In the genomic region with DNA sequence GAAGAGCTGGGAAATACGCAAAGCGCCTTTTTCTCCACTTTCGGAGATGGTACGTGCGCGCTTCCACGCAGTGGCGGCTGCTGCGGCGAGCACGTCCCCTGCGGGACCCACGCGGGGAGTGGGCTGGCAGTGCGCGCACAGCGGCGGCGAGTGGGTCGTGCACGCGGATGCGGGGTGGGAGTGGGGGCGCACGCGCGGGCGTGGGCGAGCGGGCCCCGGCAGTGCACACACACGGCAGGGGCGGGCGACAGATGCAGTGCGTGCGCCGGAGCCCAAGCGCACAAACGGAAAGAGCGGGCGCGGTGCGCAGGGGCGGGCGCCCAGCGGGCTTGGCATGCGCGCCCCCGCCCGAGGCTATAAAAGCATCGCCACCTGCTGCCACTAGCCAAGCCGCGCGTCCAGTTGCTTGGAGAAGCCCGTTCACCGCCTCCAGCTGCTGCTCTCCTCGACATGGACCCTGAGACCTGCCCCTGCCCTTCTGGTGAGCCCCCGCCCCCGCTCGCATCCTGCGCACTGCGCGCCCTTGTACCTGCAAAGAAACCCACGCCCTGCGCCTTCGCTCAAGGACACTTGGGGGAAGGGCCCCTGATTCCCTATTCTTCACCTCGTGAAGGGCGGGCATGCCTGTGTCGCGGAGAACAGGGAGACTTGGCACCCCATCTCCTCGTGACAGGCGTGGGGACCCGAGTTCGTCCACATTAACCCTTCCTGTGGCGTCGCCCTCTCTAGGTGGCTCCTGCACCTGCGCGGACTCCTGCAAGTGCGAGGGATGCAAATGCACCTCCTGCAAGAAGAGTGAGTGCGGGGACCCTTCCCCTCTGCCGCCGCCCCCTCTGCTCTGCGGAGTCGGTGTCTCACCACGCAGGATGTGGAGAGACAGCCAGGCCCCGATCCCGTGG, we compare ENCODE assay signal across 8 cellular contexts. TPM values are rescaled to one million over a fixed set of nuclear protein-coding genes. Genes with fewer than 3 reads are reported as not detected.
A peak's percentile ranks its signal among the peaks of the same experiment; 100 is the strongest.
DNase-seq lines count a peak whose midpoint lies in the region; ATAC-seq, FAIRE-seq and TF ChIP-seq lines count a peak whose summit lies in the region.

A gene (plus strand): TSS at position 388 of the 899 bp plus-strand sequence. CDS start 63 bp downstream, at position 451.

- no peak for ATAC-seq in K562
- ATAC-seq in GM21825 (IDR thresholded peaks at IDR 0.05; ENCODE audit: unreplicated experiment): no peak

- POLR2A ChIA-PET in K562 (lab: Yijun Ruan, JAX): no interaction called here

- intact Hi-C loops in K562 (cut with micrococcal nuclease): no loop called here
- intact Hi-C loops in kidney (cut with DNase I): no loop called here

- peaks cover 17 to 62% of the 10 kb centered on the region in 2 experiments for H3K27me3 ChIP-seq in K562 (ENCODE audit: control insufficient read depth in 2 of 2, insufficient read depth in 2 of 2, low read length in 2 of 2)

- H3K9me1 ChIP-seq in K562 (ENCODE audit: control insufficient read depth, insufficient read depth, low read length): no peaks in the 10 kb centered on the region

- no peaks in the 10 kb centered on the region for H3K36me3 ChIP-seq in ES-I3 (ENCODE audit: insufficient read depth, low read length)
- H3K36me3 ChIP-seq in K562 (ENCODE audit: control insufficient read depth, insufficient read depth, low read length): no peaks in the 10 kb centered on the region
- no peaks in the 10 kb centered on the region for H3K36me3 ChIP-seq in kidney (ENCODE audit: control insufficient read depth in 1 of 2, insufficient read depth in 2 of 2, low read length in 2 of 2)

- TF ChIP-seq EP300 in K562 (IDR thresholded peaks at IDR 0.05; ENCODE audit: low read length): no peak

- CTCF ChIA-PET in K562 (lab: Yijun Ruan, JAX; ENCODE audit: low intra/inter-chr PET ratio): no interaction called here

- H3K9ac ChIP-seq in ES-I3 (ENCODE audit: low read depth, low read length): peak within 1 kb of the TSS; percentile 56
- H3K9ac ChIP-seq in K562 (ENCODE audit: insufficient read depth in 1 of 2, low read depth in 2 of 2, low read length in 2 of 2): no peak within 1 kb of the TSS; a peak in 1 of 4 replicates
- no peak within 1 kb of the TSS for H3K9ac ChIP-seq in kidney (ENCODE audit: low read length in 2 of 2)

- no peak within 1 kb of the TSS for H3K4me2 ChIP-seq in K562 (ENCODE audit: insufficient read depth, low read length)

- H4K20me1 ChIP-seq in K562 (replicated peaks; ENCODE audit: control insufficient read depth, insufficient read depth, low read length): no peaks in the 10 kb centered on the region; the same call in 1 of the 2 replicates

- FAIRE-seq in K562 (lab: Jason Lieb, UNC) (no peak), kidney (lab: Jason Lieb, UNC) (no peak)

- WGBS in K562 (ENCODE audit: insufficient coverage, low coverage, missing lambda C conversion rate): 26% methylated on average over 45 of the region's 87 CpGs

- no peaks in the 10 kb centered on the region for H3K79me2 ChIP-seq in K562 (ENCODE audit: control insufficient read depth, insufficient read depth, low read length)

- H3K4me3 ChIP-seq in K562 (no peak within 1 kb of the TSS), kidney (ENCODE audit: low read length in 2 of 2) (peak within 1 kb of the TSS; percentile 19 to 49)

- H2AFZ ChIP-seq in K562 (ENCODE audit: low read depth, low read length): no peak within 1 kb of the TSS

- in situ Hi-C loops in K562 (cut with MboI): loop anchor here (10.0 kb wide), 1 partner anchor 275 kb away; a partner anchor contains a TSS

- TF ChIP-seq POLR2A in K562 (conservative IDR thresholded peaks at IDR 0.05): no peak

- TF ChIP-seq RAD21 in K562 (CRISPR knock-in tag; conservative IDR thresholded peaks at IDR 0.05 in 1 of 2, IDR thresholded peaks at IDR 0.05 in 1 of 2): no peak

- no peak within 1 kb of the TSS for H3K27ac ChIP-seq in K562 (ENCODE audit: extremely low read depth, low read depth, low read length)
- no peak within 1 kb of the TSS for H3K27ac ChIP-seq in kidney (ENCODE audit: low read depth in 2 of 2, low read length in 2 of 2)

- DNase-seq in NCI-H526 (lab: John Stamatoyannopoulos, UW) (peak; percentile 45 to 77), K562 (ENCODE audit: extremely low read depth in 1 of 4, low spot score in 3 of 4) (no peak), kidney (no peak), HPDE6-E6E7 (ENCODE audit: extremely low spot score) (no peak), D341Med (ENCODE audit: low spot score) (no peak)
- DNase-seq in stimulated activated CD4-positive, alpha-beta T cell treated with anti-CD3 and anti-CD28 coated beads, Interleukin-4, amount 100 ng/mL, for 4 hours: peak; percentile 31 to 55

- H3K4me1 ChIP-seq in ES-I3 (ENCODE audit: insufficient read depth, low read length): no peaks in the 10 kb centered on the region; the same call in 1 of the 2 replicates
- H3K4me1 ChIP-seq in K562 (replicated peaks in 1 of 2; ENCODE audit: control insufficient read depth in 2 of 2, insufficient read depth in 2 of 2, low read length in 2 of 2): peaks cover 0 to 6% of the 10 kb centered on the region in 2 experiments; a peak in 1 of 5 replicates
- H3K4me1 ChIP-seq in kidney (ENCODE audit: control insufficient read depth in 1 of 2, insufficient read depth in 1 of 2, low read depth in 1 of 2, low read length in 2 of 2): peaks cover 0 to 6% of the 10 kb centered on the region in 2 donors

- BruUV-seq in K562 (replicated peaks; lab: Mats Ljungman, UMichigan): no TSS peak

- TF ChIP-seq CTCF in K562 (IDR thresholded peaks at IDR 0.05 in 2 of 3, conservative IDR thresholded peaks at IDR 0.05 in 1 of 3; ENCODE audit: insufficient read depth in 2 of 3, low read depth in 1 of 3, low read length in 3 of 3) (no peak), kidney (IDR thresholded peaks at IDR 0.05; ENCODE audit: borderline replicate concordance, extremely low read depth, insufficient read depth) (no peak)

- no peaks in the 10 kb centered on the region; the same call in 1 of the 2 replicates for H3K9me3 ChIP-seq in ES-I3 (ENCODE audit: control insufficient read depth, insufficient read depth, low read length)
- no peaks in the 10 kb centered on the region for H3K9me3 ChIP-seq in K562 (replicated peaks; ENCODE audit: control insufficient read depth, insufficient read depth, low read depth, low read length)
- no peaks in the 10 kb centered on the region for H3K9me3 ChIP-seq in kidney (ENCODE audit: control insufficient read depth in 1 of 2, low read length in 2 of 2)

TF ChIP-seq in K562, 482 proteins besides CTCF, POLR2A, EP300 and RAD21:
- TF ChIP-seq SAFB (IDR thresholded peaks at IDR 0.05; ENCODE audit: borderline replicate concordance, low read depth, low read length) (peak; percentile 28; the same call in 1 of the 2 replicates), ZNF316 (IDR thresholded peaks at IDR 0.05) (no peak)

RNA-seq across cellular contexts. Expression of the gene that starts here (rescaled TPM):
- total RNA-seq in K562 (2011; cell fraction: chromatin; rRNA removed; ENCODE audit: low replicate concordance): not detected in 2 replicates
- total RNA-seq in K562 (2011; cell fraction: nucleolus; rRNA removed): not detected in 2 replicates
- not detected in 2 replicates for total RNA-seq in K562 (2011; cell fraction: nucleoplasm; rRNA removed)
- total RNA-seq in K562 (2014; rRNA removed) (not detected in 2 replicates), K562 (2014; rRNA removed; fragmentation: Illumina TruSeq; extraction: Trizol) (not detected in 2 replicates), K562 (2015; rRNA removed; fragmentation: Illumina TruSeq; extraction: Trizol) (not detected in 2 replicates), K562 (2021) (not detected in 2 replicates), kidney (not detected)
- polyA plus RNA-seq in K562 (2011; rRNA removed) (not detected in 2 replicates), K562 (2014; fragmentation: Illumina TruSeq; extraction: Trizol) (not detected in 2 replicates), K562 (2014; fragmentation: Nextera tagmentation; extraction: Ambion mirVana) (not detected), K562 (2014; rRNA removed) (not detected in 2 replicates), kidney (ENCODE audit: insufficient read depth, low read depth, low replicate concordance) (25.5 TPM)
- polyA plus RNA-seq in K562 (2011; cell fraction: cytosol; rRNA removed): not detected in 2 replicates
- not detected in 2 replicates for polyA plus RNA-seq in K562 (2011; cell fraction: nucleus; rRNA removed)
- polyA plus RNA-seq in K562 (2012): not detected in 2 replicates
- not detected in 2 replicates for polyA minus RNA-seq in K562 (2011; rRNA and poly(A)+ RNA removed)
- not detected in 2 replicates for polyA minus RNA-seq in K562 (2011; cell fraction: cytosol; rRNA and poly(A)+ RNA removed)
- not detected in 2 replicates for polyA minus RNA-seq in K562 (2011; cell fraction: nucleus; rRNA and poly(A)+ RNA removed)

Comparison
In these comparisons a context has a peak if more than half of its experiments do, and no peak if none do; other contexts are left out.
1. RNA of the gene that starts here (polyA plus RNA-seq): 25.5 TPM in kidney (single experiment); not detected in K562; every median in the first group is over 10 times any median in the second.
2. DNase-seq: peak in NCI-H526 (2 of 2) and stimulated activated CD4-positive, alpha-beta T cell treated with anti-CD3 and anti-CD28 coated beads, Interleukin-4, amount 100 ng/mL, for 4 hours (2 of 2); none in K562 (0 of 4), kidney (single experiment), HPDE6-E6E7 (single experiment) and D341Med (single experiment).